Comparison of ENCODE assay signal across 16 cellular contexts in the genomic region with DNA sequence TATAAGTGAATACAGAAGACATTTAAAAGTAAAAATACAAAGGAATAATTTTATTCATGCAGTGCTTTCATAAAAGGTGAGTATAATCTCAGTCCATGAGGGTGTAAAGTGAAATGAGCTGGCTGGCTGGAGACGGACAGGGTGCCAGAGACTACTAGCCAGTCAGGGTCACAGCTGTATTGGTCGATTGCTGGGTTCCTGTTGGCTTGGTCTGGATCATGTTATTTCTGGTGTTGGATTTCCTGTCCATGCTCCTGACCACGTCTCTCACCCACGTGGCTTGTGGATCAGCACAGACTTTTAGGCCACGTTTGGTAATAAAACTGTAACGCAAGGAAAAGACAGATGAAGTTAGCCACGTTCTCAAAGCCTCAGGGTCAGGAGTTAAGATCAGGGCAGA. TPM values are rescaled to one million over a fixed set of nuclear protein-coding genes. Genes with fewer than 3 reads are reported as not detected.
DNase-seq lines count a peak whose midpoint lies in the region; ATAC-seq and TF ChIP-seq lines count a peak whose summit lies in the region.
"Not testable (repeated sequence)": the region's sequence is repeated elsewhere in the genome, so short reads cannot be mapped to it uniquely, and the experiment has no call there.
"Had no signal": no experiment of that assay in that cellular context is flagged by ENCODE, and none has a peak within 500 bp of the region (broad histone marks: within the 10 kb centered on the region; RNA-seq: fewer than 3 reads in every experiment).

No MANE protein-coding gene starts in this region.

- H3K36me3 ChIP-seq in right lobe of liver: not testable (repeated sequence)

- H3K9me3 Mint-ChIP-seq in activated naive CD8-positive, alpha-beta T cell treated with anti-CD3 and anti-CD28 coated beads, Interleukin-2, amount 50 U/mL, for 24 hours; natural killer cell treated with Interleukin-12 subunit alpha and Interleukin-12 subunit beta and Interleukin-15 and Interleukin-18, amount 100 ng/mL, for 72 hours; stimulated activated naive CD8-positive, alpha-beta T cell treated with anti-CD3 and anti-CD28 coated beads, Interleukin-15, Interleukin-2, amounts not matched to agents 100 ng/mL and 50 ng/mL, for 24 hours: not testable (repeated sequence)
- H3K9me3 Mint-ChIP-seq in immature natural killer cell: peaks cover 0 to 13% (median 2%) of the 10 kb centered on the region in 6 donors

- WGBS in right lobe of liver (ENCODE audit: insufficient coverage, low coverage, low lambda C conversion rate, missing lambda C conversion rate): 59% methylated on average over 7 of the region's 7 CpGs

- not testable (repeated sequence) for H3K9me3 ChIP-seq in right lobe of liver

- peak overlapping the region; percentile 42 for H3K27ac Mint-ChIP-seq in activated naive CD8-positive, alpha-beta T cell treated with anti-CD3 and anti-CD28 coated beads, Interleukin-2, amount 50 U/mL, for 24 hours
- H3K27ac Mint-ChIP-seq in immature natural killer cell: peak overlapping the region; percentile 64 to 96 (median 95)
- H3K27ac Mint-ChIP-seq in natural killer cell treated with Interleukin-12 subunit alpha and Interleukin-12 subunit beta and Interleukin-15 and Interleukin-18, amount 100 ng/mL, for 72 hours: not testable (repeated sequence)
- peak overlapping the region; percentile 23 for H3K27ac Mint-ChIP-seq in stimulated activated naive CD8-positive, alpha-beta T cell treated with anti-CD3 and anti-CD28 coated beads, Interleukin-15, Interleukin-2, amounts not matched to agents 100 ng/mL and 50 ng/mL, for 24 hours

- TF ChIP-seq CTCF in fibroblast of villous mesenchyme (IDR thresholded peaks at IDR 0.05; ENCODE audit: insufficient read depth, low read depth, low read length); right lobe of liver (IDR thresholded peaks at IDR 0.05): not testable (repeated sequence)

- peak; percentile 24 for DNase-seq in MV-4-11 (lab: John Stamatoyannopoulos, UW)
- DNase-seq in activated naive CD8-positive, alpha-beta T cell treated with anti-CD3 and anti-CD28 coated beads, Interleukin-2, amount 50 U/mL, for 24 hours; immature natural killer cell; right lobe of liver; natural killer cell treated with Interleukin-12 subunit alpha and Interleukin-12 subunit beta and Interleukin-15 and Interleukin-18, amount 100 ng/mL, for 72 hours (ENCODE audit: low spot score): not testable (repeated sequence)
- DNase-seq in fibroblast of villous mesenchyme (ENCODE audit: low read depth): peak; percentile 18

- H3K36me3 Mint-ChIP-seq in activated naive CD8-positive, alpha-beta T cell treated with anti-CD3 and anti-CD28 coated beads, Interleukin-2, amount 50 U/mL, for 24 hours (ENCODE audit: low read depth): peaks cover 43% of the 10 kb centered on the region
- peaks cover 18 to 38% (median 19%) of the 10 kb centered on the region in 3 donors for H3K36me3 Mint-ChIP-seq in immature natural killer cell
- H3K36me3 Mint-ChIP-seq in natural killer cell treated with Interleukin-12 subunit alpha and Interleukin-12 subunit beta and Interleukin-15 and Interleukin-18, amount 100 ng/mL, for 72 hours: peaks cover 16% of the 10 kb centered on the region
- peaks cover 32% of the 10 kb centered on the region for H3K36me3 Mint-ChIP-seq in stimulated activated naive CD8-positive, alpha-beta T cell treated with anti-CD3 and anti-CD28 coated beads, Interleukin-15, Interleukin-2, amounts not matched to agents 100 ng/mL and 50 ng/mL, for 24 hours (ENCODE audit: low read depth)

- not testable (repeated sequence) for H3K4me3 ChIP-seq in fibroblast of villous mesenchyme (ENCODE audit: low read depth, low read length); right lobe of liver

- peaks cover 60% of the 10 kb centered on the region for H3K4me1 Mint-ChIP-seq in activated naive CD8-positive, alpha-beta T cell treated with anti-CD3 and anti-CD28 coated beads, Interleukin-2, amount 50 U/mL, for 24 hours
- peaks cover 75 to 90% of the 10 kb centered on the region in 2 donors for H3K4me1 Mint-ChIP-seq in immature natural killer cell
- H3K4me1 Mint-ChIP-seq in natural killer cell treated with Interleukin-12 subunit alpha and Interleukin-12 subunit beta and Interleukin-15 and Interleukin-18, amount 100 ng/mL, for 72 hours (ENCODE audit: low read depth in 2 of 2): peaks cover 65 to 71% of the 10 kb centered on the region in 2 donors
- H3K4me1 Mint-ChIP-seq in stimulated activated naive CD8-positive, alpha-beta T cell treated with anti-CD3 and anti-CD28 coated beads, Interleukin-15, Interleukin-2, amounts not matched to agents 100 ng/mL and 50 ng/mL, for 24 hours (ENCODE audit: low read depth): peaks cover 53% of the 10 kb centered on the region

- not testable (repeated sequence) for ATAC-seq in activated naive CD8-positive, alpha-beta T cell treated with anti-CD3 and anti-CD28 coated beads, Interleukin-2, amount 50 U/mL, for 24 hours; natural killer cell treated with Interleukin-12 subunit alpha and Interleukin-12 subunit beta and Interleukin-15 and Interleukin-18, amount 100 ng/mL, for 72 hours
- ATAC-seq in right lobe of liver: peak in 3 of 4 donors; percentile 40 to 56 (median 54)

- intact Hi-C loops in right lobe of liver (cut with DNase I): not testable (repeated sequence)

- TF ChIP-seq POLR2A in right lobe of liver (IDR thresholded peaks at IDR 0.05): not testable (repeated sequence)

- H3K4me1 ChIP-seq in right lobe of liver: not testable (repeated sequence)

- H3K27me3 Mint-ChIP-seq in activated naive CD8-positive, alpha-beta T cell treated with anti-CD3 and anti-CD28 coated beads, Interleukin-2, amount 50 U/mL, for 24 hours; immature natural killer cell (ENCODE audit: low read depth in 3 of 3); natural killer cell treated with Interleukin-12 subunit alpha and Interleukin-12 subunit beta and Interleukin-15 and Interleukin-18, amount 100 ng/mL, for 72 hours; stimulated activated naive CD8-positive, alpha-beta T cell treated with anti-CD3 and anti-CD28 coated beads, Interleukin-15, Interleukin-2, amounts not matched to agents 100 ng/mL and 50 ng/mL, for 24 hours: not testable (repeated sequence)

- not testable (repeated sequence) for H3K27me3 ChIP-seq in right lobe of liver

- peak overlapping the region; percentile 84 for H3K4me3 Mint-ChIP-seq in activated naive CD8-positive, alpha-beta T cell treated with anti-CD3 and anti-CD28 coated beads, Interleukin-2, amount 50 U/mL, for 24 hours
- H3K4me3 Mint-ChIP-seq in immature natural killer cell: peak overlapping the region; percentile 74 to 97 (median 94)
- peak overlapping the region; percentile 29 for H3K4me3 Mint-ChIP-seq in natural killer cell treated with Interleukin-12 subunit alpha and Interleukin-12 subunit beta and Interleukin-15 and Interleukin-18, amount 100 ng/mL, for 72 hours
- H3K4me3 Mint-ChIP-seq in stimulated activated naive CD8-positive, alpha-beta T cell treated with anti-CD3 and anti-CD28 coated beads, Interleukin-15, Interleukin-2, amounts not matched to agents 100 ng/mL and 50 ng/mL, for 24 hours: peak overlapping the region; percentile 86

- not testable (repeated sequence) for H3K27ac ChIP-seq in right lobe of liver

RNA-seq across cellular contexts. Expression of gene XCL2, which starts 3.0 kb away (rescaled TPM):
- total RNA-seq in fibroblast of villous mesenchyme: not detected in 2 replicates
- 1,000 to 10,000 TPM in 1 of 3 donors, 100 to 1,000 TPM in 2; 537 to 1,283 (median 719) TPM for polyA plus RNA-seq in immature natural killer cell
- 1 to 10 TPM in 2 of 6 experiments, not detected in 4; 1.4 to 1.6 TPM for total RNA-seq in right lobe of liver
- 1 to 10 TPM; 2.7 TPM for total RNA-seq in natural killer cell treated with Interleukin-12 subunit alpha and Interleukin-12 subunit beta and Interleukin-15 and Interleukin-18, amount 100 ng/mL, for 72 hours
- total RNA-seq: Calu3; CD4-positive, alpha-beta memory T cell; Daoy; G401; GM23338; H4; H9 had no signal
- polyA plus RNA-seq: A549, BJ, GM23338 had no signal

RNA-seq across cellular contexts. Expression of gene XCL1, which starts 35.6 kb away (rescaled TPM):
- total RNA-seq in fibroblast of villous mesenchyme (0.32 TPM in 1 of 2 replicates, not detected in the other), right lobe of liver (under 1 TPM in 3 of 6 experiments, not detected in 3; 0.13 to 0.44 (median 0.22) TPM)
- 100 to 1,000 TPM in 1 of 3 donors, 10 to 100 TPM in 2; 40.1 to 123 (median 59.8) TPM for polyA plus RNA-seq in immature natural killer cell
- total RNA-seq in natural killer cell treated with Interleukin-12 subunit alpha and Interleukin-12 subunit beta and Interleukin-15 and Interleukin-18, amount 100 ng/mL, for 72 hours: 1 to 10 TPM; 4.1 to 4.4 TPM
- total RNA-seq: Calu3, Daoy, G401, GM23338, H4 had no signal
- polyA plus RNA-seq: A549, BJ had no signal

Comparison
In these comparisons a context has a peak if more than half of its experiments do, and no peak if none do; other contexts are left out.
1. H3K4me3 Mint-ChIP-seq: peak in every context shown above with its lines; median percentile 94 in immature natural killer cell; 86 in stimulated activated naive CD8-positive, alpha-beta T cell treated with anti-CD3 and anti-CD28 coated beads, Interleukin-15, Interleukin-2, amounts not matched to agents 100 ng/mL and 50 ng/mL, for 24 hours; 84 in activated naive CD8-positive, alpha-beta T cell treated with anti-CD3 and anti-CD28 coated beads, Interleukin-2, amount 50 U/mL, for 24 hours; 29 in natural killer cell treated with Interleukin-12 subunit alpha and Interleukin-12 subunit beta and Interleukin-15 and Interleukin-18, amount 100 ng/mL, for 72 hours.